In genomic region chr2:20225294-20226151, GRCh38 we compare ENCODE assay signal across 8 cellular contexts. TPM values are rescaled to one million over a fixed set of nuclear protein-coding genes. Genes with fewer than 3 reads are reported as not detected.
DNase-seq lines count a peak whose midpoint lies in the region; ATAC-seq and TF ChIP-seq lines count a peak whose summit lies in the region.

No MANE protein-coding gene starts in this region.

- H3K9me3 ChIP-seq in esophagus muscularis mucosa (no peaks in the 10 kb centered on the region), muscle layer of duodenum (ENCODE audit: control insufficient read depth in 1 of 2, low read length in 2 of 2) (no peaks in the 10 kb centered on the region), upper lobe of left lung (no peaks in the 10 kb centered on the region)

- H3K4me3 ChIP-seq in esophagus muscularis mucosa: peak overlapping the region; percentile 65 to 71 (median 69)
- peak overlapping the region; percentile 33 to 76 for H3K4me3 ChIP-seq in muscle layer of duodenum (ENCODE audit: low read depth in 1 of 2, low read length in 2 of 2)
- peak overlapping the region; percentile 12 to 73 (median 65) for H3K4me3 ChIP-seq in upper lobe of left lung

- DNase-seq in GM10248 (ENCODE audit: extremely low spot score) (peak; percentile 84), NCI-H1105 (lab: John Stamatoyannopoulos, UW) (peak; percentile 69), esophagus muscularis mucosa (ENCODE audit: extremely low spot score) (no peak), upper lobe of left lung (peak; percentile 81 to 94)

- TF ChIP-seq EP300 in esophagus muscularis mucosa (IDR thresholded peaks at IDR 0.05) (no peak), upper lobe of left lung (IDR thresholded peaks at IDR 0.05) (no peak)

- TF ChIP-seq POLR2A in esophagus muscularis mucosa (IDR thresholded peaks at IDR 0.05; ENCODE audit: low read depth) (no peak), upper lobe of left lung (IDR thresholded peaks at IDR 0.05) (peak in 1 of 4 donors; percentile 44)

- peak; percentile 87 for TF ChIP-seq CTCF in 22Rv1 (IDR thresholded peaks at IDR 0.05)
- TF ChIP-seq CTCF in GM10248 (IDR thresholded peaks at IDR 0.05; ENCODE audit: control extremely low read depth, extremely low read depth, low read depth, missing control alignments): peak; percentile 93
- TF ChIP-seq CTCF in VCaP (conservative IDR thresholded peaks at IDR 0.05): peak; percentile 84
- peak; percentile 52 to 56 (median 54) for TF ChIP-seq CTCF in esophagus muscularis mucosa (IDR thresholded peaks at IDR 0.05)
- peak in 5 of 6 experiments; percentile 32 to 76 (median 70) for TF ChIP-seq CTCF in upper lobe of left lung (IDR thresholded peaks at IDR 0.05)

- H3K4me1 ChIP-seq in esophagus muscularis mucosa (peaks cover 16 to 34% (median 29%) of the 10 kb centered on the region in 4 donors), muscle layer of duodenum (ENCODE audit: control insufficient read depth in 1 of 2, insufficient read depth in 2 of 2, low read length in 2 of 2) (peaks cover 6 to 23% of the 10 kb centered on the region in 2 donors), upper lobe of left lung (peaks cover 26 to 45% (median 27%) of the 10 kb centered on the region in 4 donors)

- H3K27ac ChIP-seq in 22Rv1: peak overlapping the region; percentile 77
- H3K27ac ChIP-seq in VCaP: peak overlapping the region; percentile 93
- peak overlapping the region; percentile 58 to 75 (median 72) for H3K27ac ChIP-seq in esophagus muscularis mucosa (replicated peaks in 1 of 4)
- peak overlapping the region; percentile 31 for H3K27ac ChIP-seq in muscle layer of duodenum (ENCODE audit: low read length)
- peak overlapping the region; percentile 80 to 90 (median 86) for H3K27ac ChIP-seq in upper lobe of left lung

- intact Hi-C loops in esophagus muscularis mucosa (cut with DNase I): loop anchor here (10.0 kb wide), 2 partner anchors 91 to 121 kb away; no protein-coding TSS in a partner anchor

- H3K27me3 ChIP-seq in esophagus muscularis mucosa (peaks cover 0 to 23% (median 0%) of the 10 kb centered on the region in 4 donors), muscle layer of duodenum (ENCODE audit: low read depth, low read length) (peaks cover 10% of the 10 kb centered on the region), upper lobe of left lung (peaks cover 0 to 18% (median 12%) of the 10 kb centered on the region in 4 donors)

- no peaks in the 10 kb centered on the region for H3K36me3 ChIP-seq in esophagus muscularis mucosa
- H3K36me3 ChIP-seq in muscle layer of duodenum (ENCODE audit: control insufficient read depth in 1 of 2, insufficient read depth in 2 of 2, low read length in 2 of 2): no peaks in the 10 kb centered on the region
- H3K36me3 ChIP-seq in upper lobe of left lung: no peaks in the 10 kb centered on the region

- ATAC-seq in HG02623 (IDR thresholded peaks at IDR 0.05; ENCODE audit: unreplicated experiment) (peak; percentile 51), upper lobe of left lung (ENCODE audit: low FRiP score in 2 of 2) (peak; percentile 77 to 91)

- 21% methylated on average over 21 of the region's 66 CpGs for WGBS in esophagus muscularis mucosa
- WGBS in upper lobe of left lung, 2 donors: 12 to 65% methylated on average over 2 to 45 of the region's 66 CpGs

- CTCF ChIA-PET in GM10248 (lab: Yijun Ruan, JAX): interaction anchor here (0.7 to 8.7 kb wide), 50 partner anchors 9 to 425 kb away, joined by 3 to 128 read pairs (median 4); partner anchors contain the start of gene HS1BP3

- POLR2A ChIA-PET in GM10248 (lab: Yijun Ruan, JAX): interaction anchor here (0.9 kb wide), 1 partner anchor 222 kb away, joined by 4 read pairs; no protein-coding TSS in a partner anchor

RNA-seq across cellular contexts. Expression of gene SDC1, which starts 0.6 kb away (rescaled TPM):
- total RNA-seq in esophagus muscularis mucosa: 1 to 10 TPM in 1 of 4 donors, under 1 TPM in 3; 0.33 to 1.6 (median 0.47) TPM
- total RNA-seq in upper lobe of left lung: 100 to 1,000 TPM in 5 of 6 donors, 10 to 100 TPM in 1; 74.4 to 213 (median 154) TPM

Comparison
In these comparisons a context has a peak if more than half of its experiments do, and no peak if none do; other contexts are left out.
1. H3K27ac ChIP-seq: peak in every context shown above with its lines; median percentile 93 in VCaP; 86 in upper lobe of left lung; 77 in 22Rv1; 72 in esophagus muscularis mucosa; 31 in muscle layer of duodenum.
2. RNA of gene SDC1, which starts 0.6 kb away (total RNA-seq): 74.4 to 213 TPM in upper lobe of left lung; 0.33 to 1.6 TPM in esophagus muscularis mucosa; every median in the first group is over 10 times any median in the second.
3. Peak in every context shown above with its lines, with median percentiles within 50 percentile points of each other: CTCF ChIP-seq and H3K4me3 ChIP-seq.